Comparison of ENCODE assay signal across 2 cellular contexts in the genomic region with DNA sequence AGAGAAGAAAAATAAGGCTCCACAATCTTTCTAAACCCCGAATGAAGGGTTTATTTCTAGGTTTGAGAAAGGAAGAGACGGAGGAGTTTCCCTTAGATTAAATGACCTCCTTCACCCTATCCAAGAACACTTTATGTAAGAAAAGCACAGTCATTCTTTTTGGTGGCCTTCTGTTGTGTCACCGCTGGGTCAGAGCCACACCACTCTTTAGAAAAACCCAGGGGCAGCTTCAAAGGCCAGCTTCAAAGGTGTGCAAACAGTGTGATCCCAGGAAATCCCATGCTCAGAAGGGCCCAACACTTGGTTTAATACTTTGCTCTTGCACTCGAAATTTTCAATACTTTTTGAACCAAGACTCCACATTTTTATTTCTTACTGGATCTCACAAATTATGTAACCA.
TF ChIP-seq lines count a peak whose summit lies in the region.

No MANE protein-coding gene starts in this region.

TF ChIP-seq in A549, 52 proteins besides CTCF, POLR2A, EP300 and RAD21:
- TF ChIP-seq FOSB (CRISPR knock-in tag; IDR thresholded peaks at IDR 0.05) (no peak), NFE2L2 (conservative IDR thresholded peaks at IDR 0.05; ENCODE audit: low read length) (0 out of 2 replicates have a peak, but pooled peaks have one; percentile 30), RNF2 (IDR thresholded peaks at IDR 0.05; ENCODE audit: borderline replicate concordance, low read depth) (no peak)

TF ChIP-seq in HepG2, 621 proteins besides CTCF, POLR2A, EP300 and RAD21 (continues in another document):
- TF ChIP-seq ARNT (IDR thresholded peaks at IDR 0.05) (no peak), CREM (IDR thresholded peaks at IDR 0.05) (no peak), CREM (CRISPR knock-in tag; IDR thresholded peaks at IDR 0.05) (no peak), RFXAP (CRISPR knock-in tag; IDR thresholded peaks at IDR 0.05; ENCODE audit: borderline replicate concordance) (no peak), ZFP36L2 (CRISPR knock-in tag; IDR thresholded peaks at IDR 0.05) (no peak), NR2F6 (IDR thresholded peaks at IDR 0.05) (0 out of 2 replicates have a peak, but pooled peaks have one; percentile 30), NR2F6 (CRISPR knock-in tag; IDR thresholded peaks at IDR 0.05) (no peak), EHMT2 (IDR thresholded peaks at IDR 0.05; ENCODE audit: borderline replicate concordance, low read depth, low read length) (no peak), SALL1 (CRISPR knock-in tag; IDR thresholded peaks at IDR 0.05) (0 out of 2 replicates have a peak, but pooled peaks have one; percentile 16), SATB2 (CRISPR knock-in tag; IDR thresholded peaks at IDR 0.05) (no peak), TCF7 (IDR thresholded peaks at IDR 0.05; ENCODE audit: low read depth) (peak; percentile 84), MIER2 (CRISPR knock-in tag; IDR thresholded peaks at IDR 0.05) (peak; percentile 15; the same call in 1 of the 2 replicates), RARA (CRISPR knock-in tag; IDR thresholded peaks at IDR 0.05) (peak; percentile 55; the same call in 1 of the 2 replicates), ATF4 (CRISPR knock-in tag; IDR thresholded peaks at IDR 0.05) (no peak), CENPT (CRISPR knock-in tag; IDR thresholded peaks at IDR 0.05; ENCODE audit: low read depth) (no peak), FOSL2 (CRISPR knock-in tag; IDR thresholded peaks at IDR 0.05) (no peak; the same call in 1 of the 2 replicates), ZNF724P (CRISPR knock-in tag; IDR thresholded peaks at IDR 0.05; ENCODE audit: borderline replicate concordance) (no peak), ZNF704 (CRISPR knock-in tag; IDR thresholded peaks at IDR 0.05; ENCODE audit: borderline replicate concordance) (no peak), SOX6 (IDR thresholded peaks at IDR 0.05) (no peak), SOX6 (CRISPR knock-in tag; IDR thresholded peaks at IDR 0.05) (no peak; the same call in 1 of the 2 replicates), TCF12 (IDR thresholded peaks at IDR 0.05) (no peak), TCF12 (CRISPR knock-in tag; IDR thresholded peaks at IDR 0.05) (no peak), ZNF747 (CRISPR knock-in tag; IDR thresholded peaks at IDR 0.05; ENCODE audit: borderline replicate concordance) (no peak), HIVEP1 (CRISPR knock-in tag; IDR thresholded peaks at IDR 0.05) (no peak), ZBTB8A (CRISPR knock-in tag; IDR thresholded peaks at IDR 0.05; ENCODE audit: borderline replicate concordance, low read depth) (no peak), WIZ (CRISPR knock-in tag; IDR thresholded peaks at IDR 0.05) (0 out of 2 replicates have a peak, but pooled peaks have one; percentile 41), ZSCAN25 (CRISPR knock-in tag; IDR thresholded peaks at IDR 0.05) (no peak), JUNB (CRISPR knock-in tag; IDR thresholded peaks at IDR 0.05; ENCODE audit: borderline replicate concordance) (no peak), ZKSCAN8 (CRISPR knock-in tag; IDR thresholded peaks at IDR 0.05; ENCODE audit: borderline replicate concordance) (no peak), YEATS4 (CRISPR knock-in tag; IDR thresholded peaks at IDR 0.05; ENCODE audit: borderline replicate concordance) (no peak), PRMT3 (CRISPR knock-in tag; IDR thresholded peaks at IDR 0.05; ENCODE audit: borderline replicate concordance, low read depth) (no peak), THAP11 (CRISPR knock-in tag; IDR thresholded peaks at IDR 0.05) (no peak), BCL6 (CRISPR knock-in tag; IDR thresholded peaks at IDR 0.05) (peak; percentile 55), ZSCAN9 (CRISPR knock-in tag; IDR thresholded peaks at IDR 0.05; ENCODE audit: borderline replicate concordance) (no peak), PHF21A (CRISPR knock-in tag; IDR thresholded peaks at IDR 0.05) (0 out of 2 replicates have a peak, but pooled peaks have one; percentile 31), ZNF546 (CRISPR knock-in tag; conservative IDR thresholded peaks at IDR 0.05) (no peak), ZFYVE20 (CRISPR knock-in tag; IDR thresholded peaks at IDR 0.05; ENCODE audit: borderline replicate concordance, low read depth) (no peak), PITX1 (CRISPR knock-in tag; IDR thresholded peaks at IDR 0.05) (peak; percentile 36; the same call in 1 of the 2 replicates), HDAC6 (IDR thresholded peaks at IDR 0.05; ENCODE audit: low read depth, low read length) (no peak), KAT7 (CRISPR knock-in tag; IDR thresholded peaks at IDR 0.05; ENCODE audit: borderline replicate concordance) (no peak), NFE2L2 (IDR thresholded peaks at IDR 0.05; ENCODE audit: low read length) (peak; percentile 85), TCF7L2 (IDR thresholded peaks at IDR 0.05; ENCODE audit: low read depth, low read length) (0 out of 2 replicates have a peak, but pooled peaks have one; percentile 25), ERF (CRISPR knock-in tag; IDR thresholded peaks at IDR 0.05) (no peak), ZMYM3 (CRISPR knock-in tag; IDR thresholded peaks at IDR 0.05) (no peak), ZNF256 (CRISPR knock-in tag; conservative IDR thresholded peaks at IDR 0.05) (no peak), NFYC (CRISPR knock-in tag; IDR thresholded peaks at IDR 0.05) (no peak), SOX5 (CRISPR knock-in tag; IDR thresholded peaks at IDR 0.05; ENCODE audit: borderline replicate concordance) (no peak), ATF5 (CRISPR knock-in tag; IDR thresholded peaks at IDR 0.05; ENCODE audit: low read depth) (no peak)
- TF ChIP-seq, protein P1, sequence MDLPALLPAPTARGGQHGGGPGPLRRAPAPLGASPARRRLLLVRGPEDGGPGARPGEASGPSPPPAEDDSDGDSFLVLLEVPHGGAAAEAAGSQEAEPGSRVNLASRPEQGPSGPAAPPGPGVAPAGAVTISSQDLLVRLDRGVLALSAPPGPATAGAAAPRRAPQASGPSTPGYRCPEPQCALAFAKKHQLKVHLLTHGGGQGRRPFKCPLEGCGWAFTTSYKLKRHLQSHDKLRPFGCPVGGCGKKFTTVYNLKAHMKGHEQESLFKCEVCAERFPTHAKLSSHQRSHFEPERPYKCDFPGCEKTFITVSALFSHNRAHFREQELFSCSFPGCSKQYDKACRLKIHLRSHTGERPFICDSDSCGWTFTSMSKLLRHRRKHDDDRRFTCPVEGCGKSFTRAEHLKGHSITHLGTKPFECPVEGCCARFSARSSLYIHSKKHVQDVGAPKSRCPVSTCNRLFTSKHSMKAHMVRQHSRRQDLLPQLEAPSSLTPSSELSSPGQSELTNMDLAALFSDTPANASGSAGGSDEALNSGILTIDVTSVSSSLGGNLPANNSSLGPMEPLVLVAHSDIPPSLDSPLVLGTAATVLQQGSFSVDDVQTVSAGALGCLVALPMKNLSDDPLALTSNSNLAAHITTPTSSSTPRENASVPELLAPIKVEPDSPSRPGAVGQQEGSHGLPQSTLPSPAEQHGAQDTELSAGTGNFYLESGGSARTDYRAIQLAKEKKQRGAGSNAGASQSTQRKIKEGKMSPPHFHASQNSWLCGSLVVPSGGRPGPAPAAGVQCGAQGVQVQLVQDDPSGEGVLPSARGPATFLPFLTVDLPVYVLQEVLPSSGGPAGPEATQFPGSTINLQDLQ (CRISPR knock-in tag; IDR thresholded peaks at IDR 0.05), result no peak
- TF ChIP-seq, protein P2, sequence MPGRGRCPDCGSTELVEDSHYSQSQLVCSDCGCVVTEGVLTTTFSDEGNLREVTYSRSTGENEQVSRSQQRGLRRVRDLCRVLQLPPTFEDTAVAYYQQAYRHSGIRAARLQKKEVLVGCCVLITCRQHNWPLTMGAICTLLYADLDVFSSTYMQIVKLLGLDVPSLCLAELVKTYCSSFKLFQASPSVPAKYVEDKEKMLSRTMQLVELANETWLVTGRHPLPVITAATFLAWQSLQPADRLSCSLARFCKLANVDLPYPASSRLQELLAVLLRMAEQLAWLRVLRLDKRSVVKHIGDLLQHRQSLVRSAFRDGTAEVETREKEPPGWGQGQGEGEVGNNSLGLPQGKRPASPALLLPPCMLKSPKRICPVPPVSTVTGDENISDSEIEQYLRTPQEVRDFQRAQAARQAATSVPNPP (CRISPR knock-in tag; IDR thresholded peaks at IDR 0.05), result no peak
- TF ChIP-seq, protein P3, sequence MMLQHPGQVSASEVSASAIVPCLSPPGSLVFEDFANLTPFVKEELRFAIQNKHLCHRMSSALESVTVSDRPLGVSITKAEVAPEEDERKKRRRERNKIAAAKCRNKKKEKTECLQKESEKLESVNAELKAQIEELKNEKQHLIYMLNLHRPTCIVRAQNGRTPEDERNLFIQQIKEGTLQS (CRISPR knock-in tag; IDR thresholded peaks at IDR 0.05), result no peak
- TF ChIP-seq, protein P4, sequence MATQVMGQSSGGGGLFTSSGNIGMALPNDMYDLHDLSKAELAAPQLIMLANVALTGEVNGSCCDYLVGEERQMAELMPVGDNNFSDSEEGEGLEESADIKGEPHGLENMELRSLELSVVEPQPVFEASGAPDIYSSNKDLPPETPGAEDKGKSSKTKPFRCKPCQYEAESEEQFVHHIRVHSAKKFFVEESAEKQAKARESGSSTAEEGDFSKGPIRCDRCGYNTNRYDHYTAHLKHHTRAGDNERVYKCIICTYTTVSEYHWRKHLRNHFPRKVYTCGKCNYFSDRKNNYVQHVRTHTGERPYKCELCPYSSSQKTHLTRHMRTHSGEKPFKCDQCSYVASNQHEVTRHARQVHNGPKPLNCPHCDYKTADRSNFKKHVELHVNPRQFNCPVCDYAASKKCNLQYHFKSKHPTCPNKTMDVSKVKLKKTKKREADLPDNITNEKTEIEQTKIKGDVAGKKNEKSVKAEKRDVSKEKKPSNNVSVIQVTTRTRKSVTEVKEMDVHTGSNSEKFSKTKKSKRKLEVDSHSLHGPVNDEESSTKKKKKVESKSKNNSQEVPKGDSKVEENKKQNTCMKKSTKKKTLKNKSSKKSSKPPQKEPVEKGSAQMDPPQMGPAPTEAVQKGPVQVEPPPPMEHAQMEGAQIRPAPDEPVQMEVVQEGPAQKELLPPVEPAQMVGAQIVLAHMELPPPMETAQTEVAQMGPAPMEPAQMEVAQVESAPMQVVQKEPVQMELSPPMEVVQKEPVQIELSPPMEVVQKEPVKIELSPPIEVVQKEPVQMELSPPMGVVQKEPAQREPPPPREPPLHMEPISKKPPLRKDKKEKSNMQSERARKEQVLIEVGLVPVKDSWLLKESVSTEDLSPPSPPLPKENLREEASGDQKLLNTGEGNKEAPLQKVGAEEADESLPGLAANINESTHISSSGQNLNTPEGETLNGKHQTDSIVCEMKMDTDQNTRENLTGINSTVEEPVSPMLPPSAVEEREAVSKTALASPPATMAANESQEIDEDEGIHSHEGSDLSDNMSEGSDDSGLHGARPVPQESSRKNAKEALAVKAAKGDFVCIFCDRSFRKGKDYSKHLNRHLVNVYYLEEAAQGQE (IDR thresholded peaks at IDR 0.05; ENCODE audit: borderline replicate concordance in 1 of 2, low read depth in 1 of 2, low read length in 2 of 2), result peak in 1 of 2 experiments; percentile 12; a peak in 1 of 4 replicates
- TF ChIP-seq, protein P5, sequence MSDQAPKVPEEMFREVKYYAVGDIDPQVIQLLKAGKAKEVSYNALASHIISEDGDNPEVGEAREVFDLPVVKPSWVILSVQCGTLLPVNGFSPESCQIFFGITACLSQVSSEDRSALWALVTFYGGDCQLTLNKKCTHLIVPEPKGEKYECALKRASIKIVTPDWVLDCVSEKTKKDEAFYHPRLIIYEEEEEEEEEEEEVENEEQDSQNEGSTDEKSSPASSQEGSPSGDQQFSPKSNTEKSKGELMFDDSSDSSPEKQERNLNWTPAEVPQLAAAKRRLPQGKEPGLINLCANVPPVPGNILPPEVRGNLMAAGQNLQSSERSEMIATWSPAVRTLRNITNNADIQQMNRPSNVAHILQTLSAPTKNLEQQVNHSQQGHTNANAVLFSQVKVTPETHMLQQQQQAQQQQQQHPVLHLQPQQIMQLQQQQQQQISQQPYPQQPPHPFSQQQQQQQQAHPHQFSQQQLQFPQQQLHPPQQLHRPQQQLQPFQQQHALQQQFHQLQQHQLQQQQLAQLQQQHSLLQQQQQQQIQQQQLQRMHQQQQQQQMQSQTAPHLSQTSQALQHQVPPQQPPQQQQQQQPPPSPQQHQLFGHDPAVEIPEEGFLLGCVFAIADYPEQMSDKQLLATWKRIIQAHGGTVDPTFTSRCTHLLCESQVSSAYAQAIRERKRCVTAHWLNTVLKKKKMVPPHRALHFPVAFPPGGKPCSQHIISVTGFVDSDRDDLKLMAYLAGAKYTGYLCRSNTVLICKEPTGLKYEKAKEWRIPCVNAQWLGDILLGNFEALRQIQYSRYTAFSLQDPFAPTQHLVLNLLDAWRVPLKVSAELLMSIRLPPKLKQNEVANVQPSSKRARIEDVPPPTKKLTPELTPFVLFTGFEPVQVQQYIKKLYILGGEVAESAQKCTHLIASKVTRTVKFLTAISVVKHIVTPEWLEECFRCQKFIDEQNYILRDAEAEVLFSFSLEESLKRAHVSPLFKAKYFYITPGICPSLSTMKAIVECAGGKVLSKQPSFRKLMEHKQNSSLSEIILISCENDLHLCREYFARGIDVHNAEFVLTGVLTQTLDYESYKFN (CRISPR knock-in tag; conservative IDR thresholded peaks at IDR 0.05), result peak; percentile 36
- TF ChIP-seq, protein P6, sequence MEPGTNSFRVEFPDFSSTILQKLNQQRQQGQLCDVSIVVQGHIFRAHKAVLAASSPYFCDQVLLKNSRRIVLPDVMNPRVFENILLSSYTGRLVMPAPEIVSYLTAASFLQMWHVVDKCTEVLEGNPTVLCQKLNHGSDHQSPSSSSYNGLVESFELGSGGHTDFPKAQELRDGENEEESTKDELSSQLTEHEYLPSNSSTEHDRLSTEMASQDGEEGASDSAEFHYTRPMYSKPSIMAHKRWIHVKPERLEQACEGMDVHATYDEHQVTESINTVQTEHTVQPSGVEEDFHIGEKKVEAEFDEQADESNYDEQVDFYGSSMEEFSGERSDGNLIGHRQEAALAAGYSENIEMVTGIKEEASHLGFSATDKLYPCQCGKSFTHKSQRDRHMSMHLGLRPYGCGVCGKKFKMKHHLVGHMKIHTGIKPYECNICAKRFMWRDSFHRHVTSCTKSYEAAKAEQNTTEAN (CRISPR knock-in tag; conservative IDR thresholded peaks at IDR 0.05), result 0 out of 2 replicates have a peak, but pooled peaks have one; percentile 41
